In genomic region chr13:100674363-100674847, GRCh38 we compare ENCODE assay signal across 8 cellular contexts. TPM values are rescaled to one million over a fixed set of nuclear protein-coding genes. Genes with fewer than 3 reads are reported as not detected.
DNase-seq lines count a peak whose midpoint lies in the region; ATAC-seq, FAIRE-seq and TF ChIP-seq lines count a peak whose summit lies in the region.

TSS of gene TMTC4 (minus strand) at chr13:100674795. CDS start at chr13:100670362, 4,433 bp downstream.

- in situ Hi-C loops in astrocyte of the spinal cord (cut with HindIII; ENCODE audit: low sequenced_read_pairs) (no loop called here), HepG2 (cut with HindIII; ENCODE audit: extremely low pct_ligation_motif_present, low pct_unique_long_range_greater_than_20kb) (no loop called here), ACHN (cut with HindIII; ENCODE audit: low pct_ligation_motif_present, low pct_unique_long_range_greater_than_20kb, low sequenced_read_pairs) (no loop called here)

- no peak for FAIRE-seq in HepG2 (lab: Jason Lieb, UNC)

- TF ChIP-seq CTCF in astrocyte of the spinal cord (IDR thresholded peaks at IDR 0.05; ENCODE audit: low read depth, low read length), result no peak
- TF ChIP-seq CTCF in HepG2 (CRISPR knock-in tag; IDR thresholded peaks at IDR 0.05), result no peak

- H3K27ac ChIP-seq in HepG2 (ENCODE audit: extremely low read length, insufficient read depth, low read length) (peak within 1 kb of the TSS; percentile 71), stomach smooth muscle (ENCODE audit: low read length) (peak within 1 kb of the TSS; percentile 49)

- H3K9ac ChIP-seq in HepG2 (ENCODE audit: insufficient read depth, low read depth, low read length) (peak within 1 kb of the TSS; percentile 76), stomach smooth muscle (ENCODE audit: low read length in 2 of 2) (peak within 1 kb of the TSS; percentile 80 to 83)

- H3K4me1 ChIP-seq in HepG2 (ENCODE audit: insufficient read depth, low read length), result peaks cover 34% of the 10 kb centered on the region
- H3K4me1 ChIP-seq in stomach smooth muscle (ENCODE audit: control insufficient read depth, insufficient read depth, low read length), result peaks cover 12% of the 10 kb centered on the region

- no peak within 1 kb of the TSS for H2AFZ ChIP-seq in HepG2 (ENCODE audit: low read length)

- H3K36me3 ChIP-seq in HepG2 (replicated peaks in 1 of 2; ENCODE audit: control insufficient read depth in 1 of 2, insufficient read depth in 2 of 2, low read length in 2 of 2), result peaks cover 0 to 8% of the 10 kb centered on the region in 2 experiments; a peak in 3 of 5 replicates
- peaks cover 4 to 5% of the 10 kb centered on the region in 2 donors for H3K36me3 ChIP-seq in stomach smooth muscle (ENCODE audit: control insufficient read depth in 2 of 2, insufficient read depth in 2 of 2, low read length in 2 of 2)

- intact Hi-C loops in HepG2 (cut with micrococcal nuclease; ENCODE audit: unreplicated experiment), result loop anchor here (1.0 kb wide), 1 partner anchor 60 kb away; no protein-coding TSS in a partner anchor

- H3K9me3 ChIP-seq in HepG2 (ENCODE audit: low read length), result no peaks in the 10 kb centered on the region
- no peaks in the 10 kb centered on the region for H3K9me3 ChIP-seq in stomach smooth muscle (ENCODE audit: control insufficient read depth in 2 of 2, low read length in 2 of 2)

- CTCF ChIA-PET in HepG2 (lab: Yijun Ruan, JAX; ENCODE audit: low intra/inter-chr PET ratio, low total read pairs), result no interaction called here

- TF ChIP-seq POLR2A in HepG2 (IDR thresholded peaks at IDR 0.05; ENCODE audit: insufficient read depth in 1 of 2, low read depth in 2 of 2, low read length in 2 of 2) (0 out of 4 replicates have a peak, but pooled peaks of 1 of the 2 experiments have one; percentile 8), erythroblast (IDR thresholded peaks at IDR 0.05; ENCODE audit: low read length) (no peak)

- POLR2A ChIA-PET in HepG2 (lab: Yijun Ruan, JAX), result interaction anchor here (1.0 to 1.3 kb wide), 5 partner anchors 12 to 1068 kb away, joined by 3 to 7 read pairs (median 5); partner anchors contain the start of gene CLYBL

- peaks cover 10% of the 10 kb centered on the region for H4K20me1 ChIP-seq in HepG2 (ENCODE audit: insufficient read depth, low read length)

- WGBS in HepG2 (ENCODE audit: low lambda C conversion rate), result 0% methylated on average over 2 of the region's 72 CpGs

- peak; percentile 53 for ATAC-seq in GM18511 (IDR thresholded peaks at IDR 0.05; ENCODE audit: unreplicated experiment)
- peak; percentile 64 for ATAC-seq in HepG2

- no TSS peak for BruUV-seq in HepG2 (replicated peaks; lab: Mats Ljungman, UMichigan)

- H3K4me2 ChIP-seq in HepG2 (ENCODE audit: low read depth, low read length), result peak within 1 kb of the TSS; percentile 95

- H3K79me2 ChIP-seq in HepG2 (ENCODE audit: insufficient read depth, low read length), result peaks cover 12% of the 10 kb centered on the region

- TF ChIP-seq RAD21 in HepG2 (CRISPR knock-in tag; IDR thresholded peaks at IDR 0.05), result peak; percentile 30

- DNase-seq in GOT3 (lab: John Stamatoyannopoulos, UW) (peak; percentile 62), M059J (ENCODE audit: low read depth) (no peak), astrocyte of the spinal cord (ENCODE audit: low read depth, low spot score) (no peak), HepG2 (ENCODE audit: low spot score) (peak; percentile 7), erythroblast (lab: John Stamatoyannopoulos, UW) (no peak), ACHN (no peak)

- H3K27me3 ChIP-seq in HepG2 (ENCODE audit: control insufficient read depth in 1 of 2, insufficient read depth in 2 of 2, low read length in 2 of 2) (0 out of 5 replicates have a peak, but pooled peaks cover 0 to under 1% of the 10 kb centered on the region in 2 experiments), stomach smooth muscle (ENCODE audit: control insufficient read depth in 1 of 2, insufficient read depth in 2 of 2, low read length in 2 of 2) (peaks cover 0 to under 1% of the 10 kb centered on the region in 2 donors)

- no peak for TF ChIP-seq EP300 in HepG2 (IDR thresholded peaks at IDR 0.05; ENCODE audit: low read depth in 2 of 2, low read length in 2 of 2)
- no peak for TF ChIP-seq EP300 in HepG2 (CRISPR knock-in tag; IDR thresholded peaks at IDR 0.05; ENCODE audit: borderline replicate concordance)

- peak within 1 kb of the TSS; percentile 70 for H3K4me3 ChIP-seq in astrocyte of the spinal cord (ENCODE audit: low read depth, low read length)
- H3K4me3 ChIP-seq in HepG2 (replicated peaks in 1 of 3; ENCODE audit: insufficient read depth in 1 of 3, low read depth in 2 of 3, low read length in 3 of 3), result peak within 1 kb of the TSS; percentile 62 to 80 (median 78)
- H3K4me3 ChIP-seq in stomach smooth muscle (ENCODE audit: low read length in 2 of 2), result peak within 1 kb of the TSS; percentile 88 to 89

TF ChIP-seq in HepG2, 621 proteins besides CTCF, POLR2A, EP300 and RAD21 (continues in another document):
- TF ChIP-seq RBFOX2 (IDR thresholded peaks at IDR 0.05; ENCODE audit: low read depth, low read length) (peak; percentile 83), SRY (CRISPR knock-in tag; IDR thresholded peaks at IDR 0.05) (0 out of 2 replicates have a peak, but pooled peaks have one; percentile 40), HNF4G (IDR thresholded peaks at IDR 0.05; ENCODE audit: borderline replicate concordance, low read depth, low read length) (0 out of 2 replicates have a peak, but pooled peaks have one; percentile 5), HNF4G (CRISPR knock-in tag; IDR thresholded peaks at IDR 0.05; ENCODE audit: borderline replicate concordance, low read depth) (no peak), PHF21A (CRISPR knock-in tag; IDR thresholded peaks at IDR 0.05) (peak; percentile 57), ZNF563 (CRISPR knock-in tag; IDR thresholded peaks at IDR 0.05) (peak; percentile 58; the same call in 1 of the 2 replicates), ZFY (CRISPR knock-in tag; IDR thresholded peaks at IDR 0.05) (peak; percentile 80), POLR2G (IDR thresholded peaks at IDR 0.05; ENCODE audit: low read depth, low read length) (peak; percentile 69), MEIS2 (CRISPR knock-in tag; IDR thresholded peaks at IDR 0.05) (peak; percentile 18; the same call in 1 of the 2 replicates), RARG (CRISPR knock-in tag; IDR thresholded peaks at IDR 0.05; ENCODE audit: low read depth) (no peak), ZNF441 (CRISPR knock-in tag; IDR thresholded peaks at IDR 0.05; ENCODE audit: borderline replicate concordance) (0 out of 2 replicates have a peak, but pooled peaks have one; percentile 5), ATF5 (CRISPR knock-in tag; IDR thresholded peaks at IDR 0.05; ENCODE audit: low read depth) (no peak), BCL3 (CRISPR knock-in tag; IDR thresholded peaks at IDR 0.05) (peak; percentile 68), ZNF772 (CRISPR knock-in tag; IDR thresholded peaks at IDR 0.05) (no peak)

RNA-seq across cellular contexts. Expression of gene TMTC4, which starts in this region (rescaled TPM):
- total RNA-seq in M059J (2014; rRNA removed; shearing (Covaris generic)), result 8.7 and 11.0 TPM in 2 replicates
- 16.2 and 22.6 TPM in 2 replicates for total RNA-seq in HepG2 (2016; rRNA removed; fragmentation: Illumina TruSeq; extraction: Trizol)
- 8.7 and 10.1 TPM in 2 replicates for total RNA-seq in HepG2 (2016; cell fraction: cytosol; rRNA removed; fragmentation: Illumina TruSeq; extraction: Trizol; ENCODE audit: low read depth)
- 16.0 and 25.1 TPM in 2 replicates for total RNA-seq in HepG2 (2016; cell fraction: insoluble cytoplasmic fraction; rRNA removed; fragmentation: Illumina TruSeq; extraction: Trizol)
- total RNA-seq in HepG2 (2016; cell fraction: membrane; rRNA removed; fragmentation: Illumina TruSeq; extraction: Trizol), result 20.3 and 21.0 TPM in 2 replicates
- 30.2 and 35.0 TPM in 2 replicates for total RNA-seq in HepG2 (2016; cell fraction: nucleus; rRNA removed; fragmentation: Illumina TruSeq; extraction: Trizol)
- 14.4 and 16.0 TPM in 2 replicates for polyA plus RNA-seq in HepG2 (2011; rRNA removed)
- polyA plus RNA-seq in HepG2 (2011; cell fraction: cytosol; rRNA removed), result 13.7 and 14.9 TPM in 2 replicates
- polyA plus RNA-seq in HepG2 (2011; cell fraction: nucleus; rRNA removed), result 35.7 and 38.1 TPM in 2 replicates
- polyA plus RNA-seq in HepG2 (2012), result 14.3 and 16.3 TPM in 2 replicates
- polyA plus RNA-seq in HepG2 (2016; cell fraction: cytosol; fragmentation: Illumina TruSeq; extraction: Trizol; ENCODE audit: low read depth), result 6.3 and 7.8 TPM in 2 replicates
- polyA plus RNA-seq in HepG2 (2016; cell fraction: insoluble cytoplasmic fraction; fragmentation: Illumina TruSeq; extraction: Trizol; ENCODE audit: low read depth), result 11.4 and 13.2 TPM in 2 replicates
- 12.5 and 12.8 TPM in 2 replicates for polyA plus RNA-seq in HepG2 (2016; cell fraction: membrane; fragmentation: Illumina TruSeq; extraction: Trizol; ENCODE audit: low read depth)
- polyA plus RNA-seq in HepG2 (2016; cell fraction: nucleus; fragmentation: Illumina TruSeq; extraction: Trizol; ENCODE audit: insufficient read depth, low read depth), result 30.9 and 32.8 TPM in 2 replicates
- 21.4 and 23.9 TPM in 2 replicates for polyA minus RNA-seq in HepG2 (2011; rRNA and poly(A)+ RNA removed; ENCODE audit: low replicate concordance)
- polyA minus RNA-seq in HepG2 (2011; cell fraction: cytosol; rRNA and poly(A)+ RNA removed), result 13.1 and 14.7 TPM in 2 replicates
- 33.5 and 38.2 TPM in 2 replicates for polyA minus RNA-seq in HepG2 (2011; cell fraction: nucleus; rRNA and poly(A)+ RNA removed)

Comparison
In these comparisons a context has a peak if more than half of its experiments do, and no peak if none do; other contexts are left out.
1. DNase-seq: peak in GOT3 (single experiment) and HepG2 (single experiment); none in M059J (single experiment), astrocyte of the spinal cord (single experiment), erythroblast (0 of 2) and ACHN (single experiment).
2. Peak in every context shown above with its lines, with median percentiles within 50 percentile points of each other: H3K4me3 ChIP-seq.